8 cellular contexts compared by ENCODE assay signal in genomic region chr4:45453258-45453841, GRCh38.
DNase-seq lines count a peak whose midpoint lies in the region; ATAC-seq lines count a peak whose summit lies in the region.

No MANE protein-coding gene starts in this region.

- no peak overlapping the region for H3K27ac Mint-ChIP-seq in activated naive CD4-positive, alpha-beta T cell treated with anti-CD3 and anti-CD28 coated beads, Interleukin-2, amount 10 ng/mL, durations not matched to agents 7 days and 5 days

- H3K27me3 Mint-ChIP-seq in activated naive CD4-positive, alpha-beta T cell treated with anti-CD3 and anti-CD28 coated beads, Interleukin-2, amount 10 ng/mL, durations not matched to agents 7 days and 5 days = no peaks in the 10 kb centered on the region

- CTCF ChIA-PET in activated naive CD4-positive, alpha-beta T cell treated with anti-CD3 and anti-CD28 coated beads, Interleukin-2, amount 10 ng/mL, durations not matched to agents 7 days and 5 days (lab: Charles Lee) = no interaction called here

- peak; percentile 67 for ATAC-seq in HG02759 (IDR thresholded peaks at IDR 0.05; ENCODE audit: unreplicated experiment)
- ATAC-seq in HG02870 (IDR thresholded peaks at IDR 0.05; ENCODE audit: unreplicated experiment) = no peak

- DNase-seq in DMS53 treated with DMSO at 0.1 percent for 48 hours (lab: John Stamatoyannopoulos, UW; ENCODE audit: unreplicated experiment) = peak; percentile 79
- DNase-seq in NCI-H748 (lab: John Stamatoyannopoulos, UW; ENCODE audit: unreplicated experiment) = peak; percentile 34
- DNase-seq in epithelial cell of prostate (ENCODE audit: low read depth, low spot score) = peak; percentile 2
- DNase-seq in renal cortical epithelial cell (ENCODE audit: low read depth) = peak; percentile 30
- DNase-seq in stimulated activated CD4-positive, alpha-beta T cell treated with anti-CD3 and anti-CD28 coated beads, Interleukin-1b, Interleukin-23, amount 100 ng/mL, for 48 hours = no peak
- DNase-seq in activated naive CD4-positive, alpha-beta T cell treated with anti-CD3 and anti-CD28 coated beads, Interleukin-2, amount 10 ng/mL, durations not matched to agents 7 days and 5 days = no peak

- H3K27ac ChIP-seq in epithelial cell of prostate = no peak overlapping the region

- peaks cover 3% of the 10 kb centered on the region for H3K9me3 Mint-ChIP-seq in activated naive CD4-positive, alpha-beta T cell treated with anti-CD3 and anti-CD28 coated beads, Interleukin-2, amount 10 ng/mL, durations not matched to agents 7 days and 5 days

- H3K36me3 Mint-ChIP-seq in activated naive CD4-positive, alpha-beta T cell treated with anti-CD3 and anti-CD28 coated beads, Interleukin-2, amount 10 ng/mL, durations not matched to agents 7 days and 5 days = no peaks in the 10 kb centered on the region

- H3K4me3 Mint-ChIP-seq in activated naive CD4-positive, alpha-beta T cell treated with anti-CD3 and anti-CD28 coated beads, Interleukin-2, amount 10 ng/mL, durations not matched to agents 7 days and 5 days = no peak overlapping the region

- no peaks in the 10 kb centered on the region for H3K4me1 Mint-ChIP-seq in activated naive CD4-positive, alpha-beta T cell treated with anti-CD3 and anti-CD28 coated beads, Interleukin-2, amount 10 ng/mL, durations not matched to agents 7 days and 5 days

Comparison
In these comparisons a context has a peak if more than half of its experiments do, and no peak if none do; other contexts are left out.
1. DNase-seq: peak in DMS53 treated with DMSO at 0.1 percent for 48 hours (single experiment), NCI-H748 (single experiment), epithelial cell of prostate (single experiment) and renal cortical epithelial cell (single experiment); none in stimulated activated CD4-positive, alpha-beta T cell treated with anti-CD3 and anti-CD28 coated beads, Interleukin-1b, Interleukin-23, amount 100 ng/mL, for 48 hours (single experiment) and activated naive CD4-positive, alpha-beta T cell treated with anti-CD3 and anti-CD28 coated beads, Interleukin-2, amount 10 ng/mL, durations not matched to agents 7 days and 5 days (single experiment).